In genomic region chr12:8233300-8233855, GRCh38 we compare ENCODE assay signal across 5 cellular contexts. TPM values are rescaled to one million over a fixed set of nuclear protein-coding genes. Genes with fewer than 3 reads are reported as not detected.
"Had no signal": no experiment of that assay in that cellular context is flagged by ENCODE, and none has a peak within 500 bp of the region (broad histone marks: within the 10 kb centered on the region; RNA-seq: fewer than 3 reads in every experiment).

No MANE protein-coding gene starts in this region.

RNA-seq across cellular contexts. Expression of gene FAM90A1, which starts 6.0 kb away (rescaled TPM):
- total RNA-seq: dermis microvascular lymphatic vessel endothelial cell, endothelial cell of umbilical vein, gastrocnemius medialis, left ventricle myocardium superior, myocyte had no signal
